Comparison of ENCODE assay signal across 32 cellular contexts in genomic region chr6:121314407-121315112, GRCh38.
"Had no signal": no experiment of that assay in that cellular context is flagged by ENCODE, and none has a peak within 500 bp of the region (broad histone marks: within the 10 kb centered on the region; RNA-seq: fewer than 3 reads in every experiment).

No MANE protein-coding gene starts in this region.

- H3K9me3 ChIP-seq: esophagus squamous epithelium, gastroesophageal sphincter had no signal

- ATAC-seq: activated CD4-positive, CD25-positive, alpha-beta regulatory T cell treated with anti-CD3 and anti-CD28 coated beads, Interleukin-2, amount 50 U/mL, for 24 hours; activated CD8-positive, alpha-beta T cell treated with anti-CD3 and anti-CD28 coated beads for 36 hours; activated T-cell treated with anti-CD3 and anti-CD28 coated beads, Interleukin-2, amount 50 U/mL, for 4 hours; activated T-helper 17 cell treated with anti-CD3 and anti-CD28 coated beads, Interleukin-2, amount 50 U/mL, for 72 hours; effector memory CD8-positive, alpha-beta T cell; gastroesophageal sphincter; T-cell had no signal

- H3K4me1 ChIP-seq: esophagus squamous epithelium, gastroesophageal sphincter had no signal

- H3K27me3 Mint-ChIP-seq: activated B cell treated with CpG ODN at 0.5 μM for 24 hours; activated CD8-positive, alpha-beta T cell treated with anti-CD3 and anti-CD28 coated beads for 36 hours; activated naive CD8-positive, alpha-beta T cell; activated T-helper 17 cell treated with anti-CD3 and anti-CD28 coated beads, Interleukin-2, amount 50 U/mL, for 72 hours; central memory CD8-positive, alpha-beta T cell; effector memory CD8-positive, alpha-beta T cell; T-cell had no signal

- H3K4me3 ChIP-seq: esophagus squamous epithelium, gastroesophageal sphincter had no signal

- H3K9me3 Mint-ChIP-seq: activated T-cell treated with anti-CD3 and anti-CD28 coated beads, Interleukin-2, amount 50 U/mL, for 4 hours; activated T-helper 17 cell treated with anti-CD3 and anti-CD28 coated beads, Interleukin-2, amount 50 U/mL, for 72 hours; central memory CD8-positive, alpha-beta T cell; T-helper 1 cell treated with Interleukin-12 subunit alpha and Interleukin-12 subunit beta and Interleukin-4 antibody, amounts not matched to agents 30 μg/mL and 1 μg/mL, for 36 hours had no signal

- H3K4me3 Mint-ChIP-seq: activated B cell treated with CpG ODN at 0.5 μM for 24 hours; activated CD8-positive, alpha-beta T cell treated with anti-CD3 and anti-CD28 coated beads for 36 hours; activated naive CD8-positive, alpha-beta T cell; activated T-cell treated with anti-CD3 and anti-CD28 coated beads, Interleukin-2, amount 50 U/mL, for 4 hours; activated T-helper 17 cell treated with anti-CD3 and anti-CD28 coated beads, Interleukin-2, amount 50 U/mL, for 72 hours; central memory CD8-positive, alpha-beta T cell; effector memory CD8-positive, alpha-beta T cell; T-cell; T-helper 1 cell treated with Interleukin-12 subunit alpha and Interleukin-12 subunit beta and Interleukin-4 antibody, amounts not matched to agents 30 μg/mL and 1 μg/mL, for 36 hours; T-helper 2 cell treated with Interferon-gamma antibody and Interleukin-4, amounts not matched to agents 5 μg/mL and 100 μg/mL, for 36 hours had no signal

- H3K27ac Mint-ChIP-seq: activated B cell treated with CpG ODN at 0.5 μM for 24 hours; activated CD8-positive, alpha-beta T cell treated with anti-CD3 and anti-CD28 coated beads for 36 hours; activated naive CD8-positive, alpha-beta T cell; activated T-helper 17 cell treated with anti-CD3 and anti-CD28 coated beads, Interleukin-2, amount 50 U/mL, for 72 hours; effector memory CD8-positive, alpha-beta T cell; T-cell; T-helper 1 cell treated with Interleukin-12 subunit alpha and Interleukin-12 subunit beta and Interleukin-4 antibody, amounts not matched to agents 30 μg/mL and 1 μg/mL, for 36 hours; T-helper 2 cell treated with Interferon-gamma antibody and Interleukin-4, amounts not matched to agents 5 μg/mL and 100 μg/mL, for 36 hours had no signal

- H3K27me3 ChIP-seq: brain microvascular endothelial cell, esophagus squamous epithelium, gastroesophageal sphincter had no signal

- H3K4me1 Mint-ChIP-seq: activated B cell treated with CpG ODN at 0.5 μM for 24 hours; activated T-helper 17 cell treated with anti-CD3 and anti-CD28 coated beads, Interleukin-2, amount 50 U/mL, for 72 hours; central memory CD8-positive, alpha-beta T cell; T-cell had no signal

- H3K27ac ChIP-seq: brain microvascular endothelial cell, esophagus squamous epithelium, gastroesophageal sphincter, WERI-Rb-1 had no signal

- DNase-seq: activated B cell treated with CpG ODN at 0.5 μM for 24 hours; activated CD4-positive, alpha-beta T cell treated with anti-CD3 and anti-CD28 coated beads for 48 hours; activated CD4-positive, alpha-beta T cell treated with anti-CD3 and anti-CD28 coated beads, Interleukin-2, amount 50 U/mL, for 1 hour; activated CD4-positive, alpha-beta T cell treated with anti-CD3 and anti-CD28 coated beads, Interleukin-2, amount 50 U/mL, for 48 hours; activated CD8-positive, alpha-beta memory T cell treated with anti-CD3 and anti-CD28 coated beads for 24 hours; activated CD8-positive, alpha-beta T cell treated with anti-CD3 and anti-CD28 coated beads for 36 hours; activated effector memory CD4-positive, alpha-beta T cell treated with Interleukin-2 at 50 U/mL for 16 hours; activated gamma-delta T cell treated with Interleukin-2 at 50 U/mL for 16 hours; activated naive CD4-positive, alpha-beta T cell treated with anti-CD3 and anti-CD28 coated beads, Interleukin-2, amount 50 U/mL, for 16 hours; activated naive CD4-positive, alpha-beta T cell treated with Interleukin-2 at 50 U/mL for 16 hours; activated T-cell treated with anti-CD3 and anti-CD28 coated beads, Interleukin-2, amount 50 U/mL, for 4 hours; amniotic stem cell; anterior cingulate cortex; brain microvascular endothelial cell; cortex of kidney; dermis blood vessel endothelial cell; effector CD4-positive, alpha-beta T cell; effector memory CD8-positive, alpha-beta T cell; erythroblast; esophagus squamous epithelium; foreskin melanocyte; SW 1271; T-cell; T1000; WERI-Rb-1 had no signal

- H3K36me3 ChIP-seq: brain microvascular endothelial cell, esophagus squamous epithelium, WERI-Rb-1 had no signal
